ENCODE assay signal across 1 cellular context in genomic region chr11:4085575-4085974, GRCh38.
TF ChIP-seq lines count a peak whose summit lies in the region.

No MANE protein-coding gene starts in this region.

TF ChIP-seq in K562, 482 proteins besides CTCF, POLR2A, EP300 and RAD21 (continued from another document):
- no peak for TF ChIP-seq ZBTB40 (IDR thresholded peaks at IDR 0.05)
- TF ChIP-seq ZBTB40 (CRISPR knock-in tag; IDR thresholded peaks at IDR 0.05), result no peak
- peak; percentile 47; the same call in 1 of the 2 replicates for TF ChIP-seq SPI1 (IDR thresholded peaks at IDR 0.05; ENCODE audit: borderline replicate concordance, low read depth, low read length)
- no peak for TF ChIP-seq ILK (tag; IDR thresholded peaks at IDR 0.05; ENCODE audit: borderline replicate concordance, low read depth)
- no peak for TF ChIP-seq ID3 (CRISPR knock-in tag; IDR thresholded peaks at IDR 0.05)
- TF ChIP-seq ID3 (tag; IDR thresholded peaks at IDR 0.05), result no peak
